Comparison of ENCODE assay signal across 12 cellular contexts in the genomic region with DNA sequence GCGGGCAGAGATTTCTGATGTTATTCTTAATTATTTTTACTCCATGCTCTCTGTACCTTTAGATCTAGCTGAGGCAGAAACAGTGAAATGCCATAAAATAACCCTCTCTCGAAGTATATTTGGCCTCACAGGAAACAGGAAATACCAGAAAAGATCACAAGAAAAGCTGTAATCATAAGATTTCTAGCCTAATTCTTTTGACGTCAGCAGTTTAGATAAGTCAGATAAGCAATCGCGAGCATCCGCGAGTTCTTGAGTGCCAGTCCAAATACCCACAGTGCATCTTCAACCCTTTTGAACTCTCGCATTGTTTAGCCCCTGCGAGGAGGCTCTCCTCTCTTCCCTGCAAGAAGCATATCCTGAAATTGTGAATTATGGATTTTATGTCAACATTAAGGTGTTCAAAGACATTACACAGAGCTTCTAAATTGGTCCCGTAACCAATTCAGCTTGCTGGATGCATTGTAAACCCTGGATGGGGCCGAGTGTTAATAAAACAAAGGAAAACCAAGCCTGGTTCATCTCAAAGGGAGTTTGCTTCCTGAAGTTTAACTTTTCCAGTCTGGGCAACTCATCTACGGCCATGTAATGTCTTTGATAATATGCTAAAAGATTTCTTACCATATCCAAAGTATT.
DNase-seq lines count a peak whose midpoint lies in the region; ATAC-seq, FAIRE-seq and TF ChIP-seq lines count a peak whose summit lies in the region.
"Had no signal": no experiment of that assay in that cellular context is flagged by ENCODE, and none has a peak within 500 bp of the region (broad histone marks: within the 10 kb centered on the region; RNA-seq: fewer than 3 reads in every experiment).

No MANE protein-coding gene starts in this region.

- H3K4me2 ChIP-seq in HepG2 (ENCODE audit: low read depth, low read length), result no peak overlapping the region

- H4K20me1 ChIP-seq in HepG2 (ENCODE audit: insufficient read depth, low read length), result no peaks in the 10 kb centered on the region

- peaks cover 8 to 13% of the 10 kb centered on the region in 2 donors for H3K4me1 Mint-ChIP-seq in immature natural killer cell

- no peak for DNase-seq in HepG2 (ENCODE audit: low spot score)
- peak in 6 of 7 donors; percentile 18 to 64 (median 37) for DNase-seq in adrenal gland
- peak in 2 of 3 donors; percentile 3 to 25 for DNase-seq in immature natural killer cell
- no peak for DNase-seq in upper lobe of right lung
- no peak for DNase-seq in NOMO-1 treated with DMSO at 0.1 percent for 48 hours (lab: John Stamatoyannopoulos, UW; ENCODE audit: unreplicated experiment)
- no peak for DNase-seq in SKM-1 (lab: John Stamatoyannopoulos, UW; ENCODE audit: unreplicated experiment)
- DNase-seq: left lung; SHP77; stimulated activated naive CD8-positive, alpha-beta T cell treated with anti-CD3 and anti-CD28 coated beads, Interleukin-15, amount 100 ng/mL, for 72 hours had no signal

- TF ChIP-seq RAD21 in liver (IDR thresholded peaks at IDR 0.05) (no peak), HepG2 (CRISPR knock-in tag; IDR thresholded peaks at IDR 0.05) (no peak)

- TF ChIP-seq EP300 in HepG2 (IDR thresholded peaks at IDR 0.05; ENCODE audit: low read depth in 2 of 2, low read length in 2 of 2), result no peak
- TF ChIP-seq EP300 in HepG2 (CRISPR knock-in tag; IDR thresholded peaks at IDR 0.05; ENCODE audit: borderline replicate concordance), result no peak

- WGBS in liver, result 60% methylated on average over 12 of the region's 12 CpGs
- WGBS in HepG2 (ENCODE audit: low lambda C conversion rate), result 18% methylated on average over 12 of the region's 12 CpGs
- 39 to 44% (median 41%) methylated on average over 12 of the region's 12 CpGs for WGBS in adrenal gland, 4 donors

- H3K9me3 Mint-ChIP-seq in immature natural killer cell, result peaks cover 0 to 3% (median 0%) of the 10 kb centered on the region in 6 donors

- POLR2A ChIA-PET in HepG2 (lab: Yijun Ruan, JAX), result no interaction called here

- no TSS peak for BruUV-seq in HepG2 (replicated peaks; lab: Mats Ljungman, UMichigan)

- ATAC-seq in HepG2 (no peak), upper lobe of right lung (no peak), HG02938 (IDR thresholded peaks at IDR 0.05; ENCODE audit: unreplicated experiment) (no peak)
- ATAC-seq: GM12878; left lung; stimulated activated naive CD8-positive, alpha-beta T cell treated with anti-CD3 and anti-CD28 coated beads, Interleukin-15, amount 100 ng/mL, for 72 hours had no signal

- no peak overlapping the region for H3K27ac ChIP-seq in liver (ENCODE audit: low read depth in 1 of 2, low read length in 2 of 2)
- H3K27ac ChIP-seq in HepG2 (ENCODE audit: extremely low read length, insufficient read depth, low read length), result no peak overlapping the region
- H3K27ac ChIP-seq in adrenal gland, result peak overlapping the region in 2 of 5 donors; percentile 67 to 74
- H3K27ac ChIP-seq in upper lobe of right lung, result peak overlapping the region; percentile 48
- H3K27ac ChIP-seq: left lung had no signal

- TF ChIP-seq CTCF in liver (IDR thresholded peaks at IDR 0.05; ENCODE audit: low read depth, low read length, missing input control) (no peak), HepG2 (CRISPR knock-in tag; IDR thresholded peaks at IDR 0.05) (no peak), adrenal gland (IDR thresholded peaks at IDR 0.05) (no peak), upper lobe of right lung (IDR thresholded peaks at IDR 0.05) (no peak)

- FAIRE-seq in HepG2 (lab: Jason Lieb, UNC), result no peak
- FAIRE-seq: GM12878 had no signal

- H3K27me3 Mint-ChIP-seq in immature natural killer cell (ENCODE audit: low read depth in 3 of 3), result peaks cover 0 to 9% (median 0%) of the 10 kb centered on the region in 3 donors
- H3K27me3 Mint-ChIP-seq: stimulated activated naive CD8-positive, alpha-beta T cell treated with anti-CD3 and anti-CD28 coated beads, Interleukin-15, amount 100 ng/mL, for 72 hours had no signal

- no peaks in the 10 kb centered on the region for H3K36me3 ChIP-seq in liver (ENCODE audit: control insufficient read depth in 4 of 4, insufficient read depth in 3 of 4, low read depth in 1 of 4, low read length in 3 of 4)
- H3K36me3 ChIP-seq in HepG2 (replicated peaks in 1 of 2; ENCODE audit: control insufficient read depth in 1 of 2, insufficient read depth in 2 of 2, low read length in 2 of 2), result no peaks in the 10 kb centered on the region
- H3K36me3 ChIP-seq in adrenal gland (replicated peaks in 1 of 2), result no peaks in the 10 kb centered on the region
- no peaks in the 10 kb centered on the region for H3K36me3 ChIP-seq in upper lobe of right lung
- H3K36me3 ChIP-seq: left lung had no signal

- no peak overlapping the region for H3K9ac ChIP-seq in liver (ENCODE audit: low read depth in 1 of 2, low read length in 2 of 2)
- H3K9ac ChIP-seq in HepG2 (ENCODE audit: insufficient read depth, low read depth, low read length), result no peak overlapping the region

- no peak overlapping the region for H2AFZ ChIP-seq in HepG2 (ENCODE audit: low read length)

- H3K27ac Mint-ChIP-seq in immature natural killer cell, result peak overlapping the region in 1 of 6 donors; percentile 19

- H3K4me1 ChIP-seq in liver (ENCODE audit: control insufficient read depth in 4 of 4, insufficient read depth in 4 of 4, low read length in 3 of 4) (no peaks in the 10 kb centered on the region), HepG2 (ENCODE audit: insufficient read depth, low read length) (no peaks in the 10 kb centered on the region), adrenal gland (replicated peaks in 1 of 2) (peaks cover 0 to 11% of the 10 kb centered on the region in 2 donors), upper lobe of right lung (peaks cover 3% of the 10 kb centered on the region)

- H3K79me2 ChIP-seq in HepG2 (ENCODE audit: insufficient read depth, low read length), result no peaks in the 10 kb centered on the region

- CTCF ChIA-PET in HepG2 (lab: Yijun Ruan, JAX; ENCODE audit: low intra/inter-chr PET ratio, low total read pairs), result no interaction called here

- in situ Hi-C loops in HepG2 (cut with HindIII; ENCODE audit: extremely low pct_ligation_motif_present, low pct_unique_long_range_greater_than_20kb), result no loop called here

- no peaks in the 10 kb centered on the region for H3K36me3 Mint-ChIP-seq in immature natural killer cell

- intact Hi-C loops in HepG2 (cut with micrococcal nuclease; ENCODE audit: unreplicated experiment) (no loop called here), adrenal gland (cut with DNase I) (no loop called here), upper lobe of right lung (cut with DNase I) (no loop called here)

- H3K9me3 ChIP-seq in liver (ENCODE audit: control insufficient read depth in 4 of 4, low read length in 3 of 4), result no peaks in the 10 kb centered on the region
- H3K9me3 ChIP-seq in HepG2 (ENCODE audit: low read length), result no peaks in the 10 kb centered on the region
- no peaks in the 10 kb centered on the region for H3K9me3 ChIP-seq in adrenal gland (replicated peaks in 1 of 3)
- H3K9me3 ChIP-seq in upper lobe of right lung, result no peaks in the 10 kb centered on the region
- H3K9me3 ChIP-seq: left lung had no signal

- H3K4me3 Mint-ChIP-seq in immature natural killer cell, result peak overlapping the region in 1 of 5 donors; percentile 22

- no peak overlapping the region for H3K4me3 ChIP-seq in liver (ENCODE audit: low read depth in 1 of 3, low read length in 3 of 3)
- no peak overlapping the region for H3K4me3 ChIP-seq in HepG2 (replicated peaks in 1 of 3; ENCODE audit: insufficient read depth in 1 of 3, low read depth in 2 of 3, low read length in 3 of 3)
- H3K4me3 ChIP-seq in adrenal gland, result no peak overlapping the region
- no peak overlapping the region for H3K4me3 ChIP-seq in upper lobe of right lung
- H3K4me3 ChIP-seq: GM12878, left lung had no signal

- TF ChIP-seq POLR2A in HepG2 (IDR thresholded peaks at IDR 0.05; ENCODE audit: insufficient read depth in 1 of 2, low read depth in 2 of 2, low read length in 2 of 2), result no peak
- no peak for TF ChIP-seq POLR2A in adrenal gland (IDR thresholded peaks at IDR 0.05)

- H3K27me3 ChIP-seq in liver (ENCODE audit: control insufficient read depth in 4 of 4, insufficient read depth in 4 of 4, low read length in 3 of 4) (no peaks in the 10 kb centered on the region), HepG2 (ENCODE audit: control insufficient read depth in 1 of 2, insufficient read depth in 2 of 2, low read length in 2 of 2) (no peaks in the 10 kb centered on the region), adrenal gland (no peaks in the 10 kb centered on the region), upper lobe of right lung (no peaks in the 10 kb centered on the region)
- H3K27me3 ChIP-seq: left lung had no signal

TF ChIP-seq in liver, 16 proteins besides CTCF, POLR2A, EP300 and RAD21:
- TF ChIP-seq NR2F2 (IDR thresholded peaks at IDR 0.05), result peak; percentile 65
- no peak for TF ChIP-seq GABPA (IDR thresholded peaks at IDR 0.05 in 1 of 2, conservative IDR thresholded peaks at IDR 0.05 in 1 of 2)

TF ChIP-seq in HepG2, 621 proteins besides CTCF, POLR2A, EP300 and RAD21:
- no peak for TF ChIP-seq HNRNPL (IDR thresholded peaks at IDR 0.05; ENCODE audit: low read depth, low read length)
- TF ChIP-seq ZNF703 (CRISPR knock-in tag; IDR thresholded peaks at IDR 0.05; ENCODE audit: borderline replicate concordance), result no peak
- no peak for TF ChIP-seq KDM5A (IDR thresholded peaks at IDR 0.05; ENCODE audit: borderline replicate concordance, low read length)
- TF ChIP-seq ZNF629 (CRISPR knock-in tag; conservative IDR thresholded peaks at IDR 0.05), result no peak
- no peak for TF ChIP-seq ZFYVE20 (CRISPR knock-in tag; IDR thresholded peaks at IDR 0.05; ENCODE audit: borderline replicate concordance, low read depth)
- no peak for TF ChIP-seq RFX1 (IDR thresholded peaks at IDR 0.05)
- TF ChIP-seq ZNF572 (CRISPR knock-in tag; IDR thresholded peaks at IDR 0.05), result no peak

Comparison
In these comparisons a context has a peak if more than half of its experiments do, and no peak if none do; other contexts are left out.
1. DNase-seq: peak in adrenal gland (6 of 7) and immature natural killer cell (2 of 3); none in HepG2 (single experiment), upper lobe of right lung (single experiment), NOMO-1 treated with DMSO at 0.1 percent for 48 hours (single experiment) and SKM-1 (single experiment).